8 cellular contexts compared by ENCODE assay signal in genomic region chr3:171257251-171258179, GRCh38.
A peak's percentile ranks its signal among the peaks of the same experiment; 100 is the strongest.
DNase-seq lines count a peak whose midpoint lies in the region; ATAC-seq and TF ChIP-seq lines count a peak whose summit lies in the region.

No MANE protein-coding gene starts in this region.

- no peaks in the 10 kb centered on the region for H3K27me3 ChIP-seq in heart left ventricle
- H3K27me3 ChIP-seq in body of pancreas = no peaks in the 10 kb centered on the region
- H3K27me3 ChIP-seq in H7 (ENCODE audit: control insufficient read depth, insufficient read depth, low read length) = no peaks in the 10 kb centered on the region

- TF ChIP-seq POLR2A in heart left ventricle (IDR thresholded peaks at IDR 0.05) (no peak), body of pancreas (IDR thresholded peaks at IDR 0.05) (no peak)

- H3K9me3 ChIP-seq in heart left ventricle (no peaks in the 10 kb centered on the region), body of pancreas (no peaks in the 10 kb centered on the region)

- peak; percentile 63 for ATAC-seq in GM21526 (IDR thresholded peaks at IDR 0.05; ENCODE audit: low FRiP score, unreplicated experiment)
- ATAC-seq in heart left ventricle = peak; percentile 25 to 46 (median 29)
- ATAC-seq in body of pancreas = no peak

- WGBS in heart left ventricle, 4 donors = 68 to 72% (median 69%) methylated on average over 7 of the region's 7 CpGs
- WGBS in body of pancreas, 2 donors = 81 to 92% methylated on average over 7 of the region's 7 CpGs

- no peaks in the 10 kb centered on the region for H3K36me3 ChIP-seq in heart left ventricle
- H3K36me3 ChIP-seq in body of pancreas (replicated peaks in 1 of 2; ENCODE audit: insufficient read depth in 1 of 2, low read depth in 2 of 2) = no peaks in the 10 kb centered on the region
- H3K36me3 ChIP-seq in H7 (replicated peaks; ENCODE audit: control insufficient read depth, insufficient read depth, low read length) = no peaks in the 10 kb centered on the region

- no peak for TF ChIP-seq CTCF in heart left ventricle (IDR thresholded peaks at IDR 0.05)
- no peak for TF ChIP-seq CTCF in body of pancreas (IDR thresholded peaks at IDR 0.05)

- H3K4me1 ChIP-seq in heart left ventricle = peaks cover 0 to 53% (median 17%) of the 10 kb centered on the region in 12 donors
- no peaks in the 10 kb centered on the region for H3K4me1 ChIP-seq in body of pancreas

- no peak overlapping the region for H3K4me3 ChIP-seq in heart left ventricle
- no peak overlapping the region for H3K4me3 ChIP-seq in body of pancreas
- H3K4me3 ChIP-seq in H7 (ENCODE audit: insufficient read depth, low read depth, low read length) = no peak overlapping the region

- peak overlapping the region in 11 of 12 donors; percentile 22 to 83 (median 49) for H3K27ac ChIP-seq in heart left ventricle
- H3K27ac ChIP-seq in body of pancreas = no peak overlapping the region

- peak; percentile 67 for DNase-seq in GM04504 (ENCODE audit: low read depth)
- peak; percentile 40 for DNase-seq in HS-27A (ENCODE audit: low read depth)
- no peak for DNase-seq in heart left ventricle
- no peak for DNase-seq in Ammon's horn (ENCODE audit: low spot score)
- DNase-seq in body of pancreas = no peak
- DNase-seq in NCI-H146 (lab: John Stamatoyannopoulos, UW) = no peak
- DNase-seq in H7 = no peak

- intact Hi-C loops in heart left ventricle (cut with DNase I) = loop anchor here in 1 of 10 donors (10.0 kb wide), 1 partner anchor 53 kb away; no protein-coding TSS in a partner anchor
- intact Hi-C loops in body of pancreas (cut with DNase I) = no loop called here

Comparison
In these comparisons a context has a peak if more than half of its experiments do, and no peak if none do; other contexts are left out.
1. DNase-seq: peak in GM04504 (single experiment) and HS-27A (single experiment); none in heart left ventricle (0 of 5), Ammon's horn (single experiment), body of pancreas (0 of 4), NCI-H146 (single experiment) and H7 (single experiment).
2. H3K27ac ChIP-seq: peak in heart left ventricle (11 of 12); none in body of pancreas (0 of 4).